In the genomic region with DNA sequence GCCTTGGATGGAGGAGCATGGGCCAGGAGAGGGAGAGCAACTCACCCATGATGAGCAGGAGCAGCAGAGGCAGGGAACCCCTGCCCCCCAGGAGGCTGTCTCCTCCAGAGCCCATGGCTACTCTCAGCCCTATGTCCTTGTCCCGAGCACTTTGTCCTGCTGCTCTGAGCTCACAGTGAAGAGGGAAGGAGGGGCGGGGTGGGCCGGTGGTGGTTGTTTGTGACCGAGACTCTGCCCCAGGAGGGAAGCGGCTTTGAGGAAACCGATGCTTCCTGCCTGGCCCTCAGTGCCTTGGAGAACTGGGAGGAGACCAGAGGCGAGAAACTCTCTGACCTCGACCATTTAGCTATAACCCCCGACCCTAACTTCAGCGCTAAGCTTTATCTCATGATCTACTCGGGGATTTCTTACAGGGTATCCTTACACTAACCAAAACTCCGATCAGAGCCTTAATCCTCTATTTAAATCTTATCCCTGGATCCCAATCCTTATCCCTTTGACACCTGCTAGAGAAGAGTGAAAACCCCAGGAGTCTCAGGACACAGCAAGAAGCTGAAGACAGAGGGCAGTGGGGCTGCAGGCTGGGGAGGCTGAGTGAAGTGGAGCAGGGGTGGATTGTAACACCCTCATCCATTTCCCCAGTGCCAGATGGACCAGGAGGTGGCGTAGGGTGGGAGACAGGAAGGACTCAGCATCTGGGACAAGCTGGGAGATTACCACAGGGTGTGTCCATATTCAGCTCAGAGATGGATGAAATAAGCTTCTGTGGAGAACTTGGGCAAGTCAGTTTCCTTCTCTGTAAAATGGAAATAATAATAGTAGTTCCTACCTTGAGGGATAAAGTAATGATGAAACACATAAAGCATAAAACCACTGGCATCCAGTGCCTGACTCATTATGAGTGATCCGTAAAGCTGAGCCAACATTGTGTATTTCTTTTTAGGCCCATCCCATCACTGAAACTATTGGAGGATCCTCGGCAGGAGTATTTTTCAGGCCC, we compare ENCODE assay signal across 9 cellular contexts. TPM values are rescaled to one million over a fixed set of nuclear protein-coding genes. Genes with fewer than 3 reads are reported as not detected.
DNase-seq lines count a peak whose midpoint lies in the region; ATAC-seq and TF ChIP-seq lines count a peak whose summit lies in the region.
"Had no signal": no experiment of that assay in that cellular context is flagged by ENCODE, and none has a peak within 500 bp of the region (broad histone marks: within the 10 kb centered on the region; RNA-seq: fewer than 3 reads in every experiment).

Gene ROBO4, minus strand, starts transcription at position 185 of the 1,000 bp plus-strand sequence. Its CDS starts 70 bp downstream, at position 115.

- H3K9me3 Mint-ChIP-seq in Calu3 (ENCODE audit: low read depth, unreplicated experiment), result no peaks in the 10 kb centered on the region
- H3K9me3 Mint-ChIP-seq in CD4-positive, alpha-beta memory T cell, result no peaks in the 10 kb centered on the region

- 0 out of 2 replicates have a peak within 1 kb of the TSS, but pooled peaks have one; percentile 4 for H3K4me3 ChIP-seq in ACC112 (ENCODE audit: low read depth, low read length)
- peak within 1 kb of the TSS; percentile 19; the same call in 1 of the 2 replicates for H3K4me3 ChIP-seq in PC-3 (ENCODE audit: low read length)
- H3K4me3 ChIP-seq in muscle layer of duodenum (ENCODE audit: low read depth in 1 of 2, low read length in 2 of 2), result peak within 1 kb of the TSS; percentile 25 to 31
- no peak within 1 kb of the TSS for H3K4me3 ChIP-seq in CD4-positive, alpha-beta memory T cell (ENCODE audit: low read length in 2 of 2)

- H2AFZ ChIP-seq in ACC112 (ENCODE audit: low read length, unreplicated experiment) (peak within 1 kb of the TSS; percentile 27), PC-3 (ENCODE audit: low read length) (peak within 1 kb of the TSS; percentile 63)

- no peaks in the 10 kb centered on the region for H3K36me3 ChIP-seq in ACC112 (ENCODE audit: insufficient read depth, low read length)
- H3K36me3 ChIP-seq in PC-3 (ENCODE audit: low read depth, low read length), result no peaks in the 10 kb centered on the region
- H3K36me3 ChIP-seq in muscle layer of duodenum (ENCODE audit: control insufficient read depth in 1 of 2, insufficient read depth in 2 of 2, low read length in 2 of 2), result no peaks in the 10 kb centered on the region
- no peaks in the 10 kb centered on the region for H3K36me3 ChIP-seq in CD4-positive, alpha-beta memory T cell (ENCODE audit: insufficient read depth, low read length)

- H3F3A ChIP-seq in PC-3 (ENCODE audit: low read length, unreplicated experiment), result peaks cover 15% of the 10 kb centered on the region

- no peak within 1 kb of the TSS for H3K4me3 Mint-ChIP-seq in Calu3 (ENCODE audit: low read depth, unreplicated experiment)
- peak within 1 kb of the TSS in 1 of 8 donors; percentile 36 for H3K4me3 Mint-ChIP-seq in CD4-positive, alpha-beta memory T cell

- no peaks in the 10 kb centered on the region for H3K27me3 ChIP-seq in ACC112 (ENCODE audit: insufficient read depth, low read length)
- H3K27me3 ChIP-seq in PC-3 (ENCODE audit: low read length), result no peaks in the 10 kb centered on the region
- no peaks in the 10 kb centered on the region for H3K27me3 ChIP-seq in muscle layer of duodenum (ENCODE audit: low read depth, low read length)
- no peaks in the 10 kb centered on the region for H3K27me3 ChIP-seq in CD4-positive, alpha-beta memory T cell (ENCODE audit: insufficient read depth, low read length)

- H3K4me1 ChIP-seq in ACC112 (ENCODE audit: control insufficient read depth, insufficient read depth, low read length, unreplicated experiment), result peaks cover 52% of the 10 kb centered on the region
- H3K4me1 ChIP-seq in PC-3 (ENCODE audit: insufficient read depth, low read length), result peaks cover 74% of the 10 kb centered on the region
- no peaks in the 10 kb centered on the region for H3K4me1 ChIP-seq in muscle layer of duodenum (ENCODE audit: control insufficient read depth in 1 of 2, insufficient read depth in 2 of 2, low read length in 2 of 2)
- H3K4me1 ChIP-seq in CD4-positive, alpha-beta memory T cell (ENCODE audit: insufficient read depth, low read length), result no peaks in the 10 kb centered on the region

- CTCF ChIA-PET in PC-3 (lab: Charles Lee), result interaction anchor here (0.5 to 1.7 kb wide), 4 partner anchors 22 to 495 kb away, joined by 3 to 20 read pairs (median 10); partner anchors contain the start of gene CCDC15
- CTCF ChIA-PET in Calu3 (lab: Charles Lee), result interaction anchor here (0.5 kb wide), 1 partner anchor 226 kb away, joined by 5 read pairs; no protein-coding TSS in a partner anchor
- CTCF ChIA-PET in CD4-positive, alpha-beta memory T cell (lab: Charles Lee; ENCODE audit: partially characterized antibody), result interaction anchor here (1.3 kb wide), 1 partner anchor 22 kb away, joined by 4 read pairs; no protein-coding TSS in a partner anchor

- DNase-seq in PC-3, result peak; percentile 97
- peak; percentile 66 for DNase-seq in epithelial cell of prostate (ENCODE audit: low read depth, low spot score)
- no peak for DNase-seq in Calu3
- no peak for DNase-seq in CD4-positive, alpha-beta memory T cell

- H3K79me2 ChIP-seq in ACC112 (ENCODE audit: control insufficient read depth, insufficient read depth, low read length, unreplicated experiment), result no peaks in the 10 kb centered on the region
- 0 out of 2 replicates have a peak, but pooled peaks cover 4% of the 10 kb centered on the region for H3K79me2 ChIP-seq in PC-3 (ENCODE audit: low read length)

- peak; percentile 53 for TF ChIP-seq CTCF in PC-3 (conservative IDR thresholded peaks at IDR 0.05; ENCODE audit: low read depth, low read length)
- no peak for TF ChIP-seq CTCF in Calu3 (IDR thresholded peaks at IDR 0.05; ENCODE audit: unreplicated experiment)

- peak within 1 kb of the TSS; percentile 71 for H3K4me2 ChIP-seq in PC-3 (ENCODE audit: low read length)

- BruUV-seq in PC-3 (replicated peaks; lab: Mats Ljungman, UMichigan) (no TSS peak), Calu3 (replicated peaks; lab: Mats Ljungman, UMichigan) (no TSS peak)

- H3K9me3 ChIP-seq in PC-3 (ENCODE audit: low read length), result no peaks in the 10 kb centered on the region
- no peaks in the 10 kb centered on the region for H3K9me3 ChIP-seq in muscle layer of duodenum (ENCODE audit: control insufficient read depth in 1 of 2, low read length in 2 of 2)
- no peaks in the 10 kb centered on the region for H3K9me3 ChIP-seq in CD4-positive, alpha-beta memory T cell (ENCODE audit: control insufficient read depth in 1 of 2, low read length in 2 of 2)

- intact Hi-C loops in PC-3 (cut with micrococcal nuclease), result loop anchor here (1.0 kb wide), 2 partner anchors 22 to 61 kb away; no protein-coding TSS in a partner anchor
- intact Hi-C loops in Calu3 (cut with micrococcal nuclease; ENCODE audit: unreplicated experiment), result no loop called here
- intact Hi-C loops in CD4-positive, alpha-beta memory T cell (cut with micrococcal nuclease), result no loop called here

- H3K27ac Mint-ChIP-seq in Calu3 (ENCODE audit: unreplicated experiment), result no peak within 1 kb of the TSS
- H3K27ac Mint-ChIP-seq in CD4-positive, alpha-beta memory T cell, result peak within 1 kb of the TSS in 1 of 7 donors; percentile 70

- no peaks in the 10 kb centered on the region for H3K9me2 ChIP-seq in PC-3 (replicated peaks; ENCODE audit: low read length)

- no peaks in the 10 kb centered on the region for H3K36me3 Mint-ChIP-seq in Calu3 (ENCODE audit: insufficient read depth, unreplicated experiment)
- no peaks in the 10 kb centered on the region for H3K36me3 Mint-ChIP-seq in CD4-positive, alpha-beta memory T cell

- ATAC-seq in PC-3 (peak; percentile 60), GM21381 (IDR thresholded peaks at IDR 0.05; ENCODE audit: unreplicated experiment) (no peak), GM21423 (IDR thresholded peaks at IDR 0.05; ENCODE audit: unreplicated experiment) (no peak)

- H4K20me1 ChIP-seq in PC-3 (ENCODE audit: low read length), result no peaks in the 10 kb centered on the region

- no peaks in the 10 kb centered on the region for H3K4me1 Mint-ChIP-seq in Calu3 (ENCODE audit: low read depth, unreplicated experiment)
- H3K4me1 Mint-ChIP-seq in CD4-positive, alpha-beta memory T cell, result no peaks in the 10 kb centered on the region

- POLR2A ChIA-PET in PC-3 (lab: Charles Lee; ENCODE audit: unreplicated experiment), result interaction anchor here (0.7 to 1.8 kb wide), 3 partner anchors 22 to 172 kb away, joined by 3 to 17 read pairs (median 3); partner anchors contain the start of gene CCDC15
- POLR2A ChIA-PET in CD4-positive, alpha-beta memory T cell (lab: Charles Lee; ENCODE audit: partially characterized antibody), result interaction anchor here (0.8 kb wide), 1 partner anchor 56 kb away, joined by 3 read pairs; the partner anchor contains the start of gene CCDC15

- H3K27ac ChIP-seq in ACC112 (ENCODE audit: low read depth, low read length) (peak within 1 kb of the TSS; percentile 86), PC-3 (ENCODE audit: low read length) (peak within 1 kb of the TSS; percentile 88), epithelial cell of prostate (peak within 1 kb of the TSS; percentile 98), muscle layer of duodenum (ENCODE audit: low read length) (peak within 1 kb of the TSS; percentile 45)
- H3K27ac ChIP-seq in CD4-positive, alpha-beta memory T cell (ENCODE audit: low read depth, low read length), result no peak within 1 kb of the TSS

- peaks cover 87% of the 10 kb centered on the region for H3K27me3 Mint-ChIP-seq in Calu3 (ENCODE audit: unreplicated experiment)
- H3K27me3 Mint-ChIP-seq in CD4-positive, alpha-beta memory T cell, result peaks cover 3 to 4% of the 10 kb centered on the region in 2 donors

- peak within 1 kb of the TSS; percentile 58 for H3K9ac ChIP-seq in PC-3 (ENCODE audit: low read length)

RNA-seq across cellular contexts. Expression of gene ROBO4, which starts in this region (rescaled TPM):
- total RNA-seq in PC-3 (2014; rRNA removed), result 1.6 and 9.7 TPM in 2 replicates
- not detected in 2 replicates for total RNA-seq in Calu3 (2022)
- not detected for total RNA-seq in CD4-positive, alpha-beta memory T cell
- not detected for polyA plus RNA-seq in CD4-positive, alpha-beta memory T cell
- total RNA-seq: activated CD8-positive, alpha-beta memory T cell treated with anti-CD3 and anti-CD28 coated beads for 36 hours had no signal

Comparison
In these comparisons a context has a peak if more than half of its experiments do, and no peak if none do; other contexts are left out.
1. H3K4me3 ChIP-seq: peak in ACC112 (single experiment), PC-3 (single experiment) and muscle layer of duodenum (2 of 2); none in CD4-positive, alpha-beta memory T cell (0 of 2).
2. DNase-seq: peak in PC-3 (single experiment) and epithelial cell of prostate (single experiment); none in Calu3 (single experiment) and CD4-positive, alpha-beta memory T cell (0 of 5).